Comparison of ENCODE assay signal across 11 cellular contexts in genomic region chr11:75270896-75271415, GRCh38. TPM values are rescaled to one million over a fixed set of nuclear protein-coding genes. Genes with fewer than 3 reads are reported as not detected.
DNase-seq lines count a peak whose midpoint lies in the region; ATAC-seq and TF ChIP-seq lines count a peak whose summit lies in the region.
"Had no signal": no experiment of that assay in that cellular context is flagged by ENCODE, and none has a peak within 500 bp of the region (broad histone marks: within the 10 kb centered on the region; RNA-seq: fewer than 3 reads in every experiment).

No MANE protein-coding gene starts in this region.

- no peak overlapping the region for H4K8ac ChIP-seq in mesenchymal stem cell (ENCODE audit: low read length)

- no peaks in the 10 kb centered on the region for H3K27me3 ChIP-seq in mesenchymal stem cell (ENCODE audit: control insufficient read depth in 1 of 2, insufficient read depth in 1 of 2, low read length in 2 of 2)

- H3K27ac ChIP-seq in OCI-LY7 (ENCODE audit: low read depth, low read length, poor library complexity, severe bottlenecking): no peak overlapping the region
- H3K27ac ChIP-seq in mesenchymal stem cell (ENCODE audit: low read length, poor library complexity, severe bottlenecking): no peak overlapping the region

- TF ChIP-seq CTCF in AG10803 (conservative IDR thresholded peaks at IDR 0.05; ENCODE audit: low read length): peak; percentile 43
- peak; percentile 82 for TF ChIP-seq CTCF in OCI-LY7 (conservative IDR thresholded peaks at IDR 0.05; ENCODE audit: low read length)

- intact Hi-C loops in OCI-LY7 (cut with micrococcal nuclease; ENCODE audit: unreplicated experiment): no loop called here

- no peak overlapping the region for H3K14ac ChIP-seq in mesenchymal stem cell (ENCODE audit: low read length in 2 of 2)

- H3K79me1 ChIP-seq in mesenchymal stem cell (replicated peaks; ENCODE audit: low read length, poor library complexity, severe bottlenecking): no peaks in the 10 kb centered on the region

- no peaks in the 10 kb centered on the region for H3K36me3 ChIP-seq in OCI-LY7 (ENCODE audit: insufficient read depth, low read length)
- peaks cover 58 to 60% of the 10 kb centered on the region in 2 experiments for H3K36me3 ChIP-seq in mesenchymal stem cell (ENCODE audit: control insufficient read depth in 1 of 2, insufficient read depth in 2 of 2, low read depth in 1 of 2, low read length in 2 of 2)

- H2BK12ac ChIP-seq in mesenchymal stem cell (ENCODE audit: low read length in 2 of 2): no peak overlapping the region

- 86% methylated on average over 3 of the region's 3 CpGs for WGBS in mesenchymal stem cell

- H3K4ac ChIP-seq in mesenchymal stem cell (ENCODE audit: low read depth in 1 of 2, low read length in 2 of 2): no peak overlapping the region

- no peak overlapping the region for H3K9ac ChIP-seq in mesenchymal stem cell (ENCODE audit: low read length)

- H2AFZ ChIP-seq in OCI-LY7 (ENCODE audit: low read length) (no peak overlapping the region), mesenchymal stem cell (ENCODE audit: low read depth, low read length) (no peak overlapping the region)

- no peak overlapping the region for H2BK15ac ChIP-seq in mesenchymal stem cell (ENCODE audit: low read depth, poor library complexity, severe bottlenecking)

- H3K18ac ChIP-seq in mesenchymal stem cell (ENCODE audit: low read depth in 1 of 2, low read length in 2 of 2): no peak overlapping the region

- ATAC-seq in GM21390 (IDR thresholded peaks at IDR 0.05; ENCODE audit: unreplicated experiment) (no peak), GM18868 (IDR thresholded peaks at IDR 0.05; ENCODE audit: unreplicated experiment) (no peak)
- ATAC-seq: esophagus mucosa had no signal

- no TSS peak for BruUV-seq in OCI-LY7 (replicated peaks; lab: Mats Ljungman, UMichigan)

- H3K9me3 ChIP-seq in OCI-LY7 (ENCODE audit: low read length): no peaks in the 10 kb centered on the region
- H3K9me3 ChIP-seq in mesenchymal stem cell (ENCODE audit: control insufficient read depth, low read length): no peaks in the 10 kb centered on the region

- H3K4me2 ChIP-seq in OCI-LY7 (ENCODE audit: low read length): no peak overlapping the region
- no peak overlapping the region for H3K4me2 ChIP-seq in mesenchymal stem cell (ENCODE audit: low read length, poor library complexity, severe bottlenecking)

- DNase-seq in AG10803 (ENCODE audit: low read depth) (peak; percentile 36), ELR (ENCODE audit: low read depth) (peak; percentile 46), OCI-LY7 (ENCODE audit: low spot score) (peak; percentile 51), fibroblast of the conjunctiva (ENCODE audit: low read depth) (peak; percentile 32), mesenchymal stem cell (no peak), SHP77 (lab: John Stamatoyannopoulos, UW) (no peak)
- DNase-seq: HCEC 1CT; stimulated activated CD4-positive, alpha-beta T cell treated with anti-CD3 and anti-CD28 coated beads, Interleukin-12 subunit alpha, Interleukin-12 subunit beta, amount 100 ng/mL, for 4 hours had no signal

- no peaks in the 10 kb centered on the region for H3K9me2 ChIP-seq in OCI-LY7 (ENCODE audit: insufficient read depth, low read length)

- no peak overlapping the region for H2AK5ac ChIP-seq in mesenchymal stem cell (ENCODE audit: low read length, severe bottlenecking)

- H2BK5ac ChIP-seq in mesenchymal stem cell (ENCODE audit: low read depth, low read length, poor library complexity, severe bottlenecking): no peak overlapping the region

- CTCF ChIA-PET in OCI-LY7 (lab: Charles Lee; ENCODE audit: unreplicated experiment): no interaction called here

- POLR2A ChIA-PET in OCI-LY7 (lab: Charles Lee): interaction anchor here (0.6 to 1.2 kb wide), 2 partner anchors 26 to 56 kb away, joined by 3 to 4 read pairs; no protein-coding TSS in a partner anchor

- H4K20me1 ChIP-seq in OCI-LY7 (ENCODE audit: insufficient read depth, low read length): no peaks in the 10 kb centered on the region

- peaks cover 14% of the 10 kb centered on the region for H3K4me1 ChIP-seq in OCI-LY7 (ENCODE audit: insufficient read depth, low read length, poor library complexity, severe bottlenecking)
- H3K4me1 ChIP-seq in mesenchymal stem cell (ENCODE audit: control insufficient read depth, insufficient read depth, low read depth, low read length): no peaks in the 10 kb centered on the region

- no peak overlapping the region for H2BK120ac ChIP-seq in mesenchymal stem cell (ENCODE audit: low read depth, low read length)

- H3K4me3 ChIP-seq in AG10803 (ENCODE audit: low read length) (no peak overlapping the region), OCI-LY7 (ENCODE audit: low read depth, low read length, poor library complexity, severe bottlenecking) (no peak overlapping the region), mesenchymal stem cell (ENCODE audit: insufficient read depth in 1 of 2, low read depth in 1 of 2, low read length in 2 of 2) (no peak overlapping the region)

- H3K23ac ChIP-seq in mesenchymal stem cell (ENCODE audit: low read length in 2 of 2): no peak overlapping the region

- H4K91ac ChIP-seq in mesenchymal stem cell (ENCODE audit: low read length): no peak overlapping the region

- H3K79me2 ChIP-seq in OCI-LY7 (ENCODE audit: insufficient read depth, low read depth, low read length): no peaks in the 10 kb centered on the region

RNA-seq across cellular contexts. Expression of gene TPBGL, which starts 30.4 kb away (rescaled TPM):
- total RNA-seq in OCI-LY7 (2014; rRNA removed; shearing (Covaris generic)): not detected in 2 replicates
- not detected in 2 replicates for total RNA-seq in OCI-LY7 (2022)
- 0.14 TPM for polyA plus RNA-seq in mesenchymal stem cell (2013, experiment 1 of 2)
- polyA plus RNA-seq in mesenchymal stem cell (2013, experiment 2 of 2): 0.04 TPM
- total RNA-seq: esophagus mucosa had no signal

Comparison
In these comparisons a context has a peak if more than half of its experiments do, and no peak if none do; other contexts are left out.
1. DNase-seq: peak in AG10803 (single experiment), ELR (single experiment), OCI-LY7 (single experiment) and fibroblast of the conjunctiva (single experiment); none in mesenchymal stem cell (single experiment) and SHP77 (0 of 2).